16 cellular contexts compared by ENCODE assay signal in genomic region chr5:123382252-123382651, GRCh38. TPM values are rescaled to one million over a fixed set of nuclear protein-coding genes. Genes with fewer than 3 reads are reported as not detected.
DNase-seq lines count a peak whose midpoint lies in the region; ATAC-seq and TF ChIP-seq lines count a peak whose summit lies in the region.
"Had no signal": no experiment of that assay in that cellular context is flagged by ENCODE, and none has a peak within 500 bp of the region (broad histone marks: within the 10 kb centered on the region; RNA-seq: fewer than 3 reads in every experiment).

No MANE protein-coding gene starts in this region.

- TF ChIP-seq CTCF in HEK293 (tag by site-specific recombination; IDR thresholded peaks at IDR 0.05) (no peak), tibial artery (IDR thresholded peaks at IDR 0.05) (no peak)

- H3K4me1 ChIP-seq in HEK293 (ENCODE audit: control insufficient read depth, insufficient read depth, low read length) (0 out of 2 replicates have a peak, but pooled peaks cover 2% of the 10 kb centered on the region), tibial artery (no peaks in the 10 kb centered on the region)
- H3K4me1 ChIP-seq: BLaER1 had no signal

- no peaks in the 10 kb centered on the region for H3K27me3 ChIP-seq in tibial artery
- H3K27me3 ChIP-seq: BLaER1 had no signal

- POLR2A ChIA-PET in HEK293 (lab: Yijun Ruan, JAX), result no interaction called here

- DNase-seq in NOMO-1 treated with DMSO at 0.1 percent for 48 hours (lab: John Stamatoyannopoulos, UW; ENCODE audit: unreplicated experiment), result peak; percentile 8
- no peak for DNase-seq in NOMO-1 treated with dmso at 0.1 percent for 144 hours (lab: John Stamatoyannopoulos, UW; ENCODE audit: unreplicated experiment)
- DNase-seq in SK-N-MC (ENCODE audit: low read depth, low spot score), result peak; percentile 72
- DNase-seq in left lobe of liver (ENCODE audit: low spot score), result peak; percentile 46
- no peak for DNase-seq in NCI-H1436 treated with DMSO at 0.1 percent for 48 hours (lab: John Stamatoyannopoulos, UW)
- no peak for DNase-seq in tibial artery
- DNase-seq: 8988T; CD4-positive, alpha-beta memory T cell; DMS153; DMS79; GDM1; GOT3; H7 had no signal

- H3K27ac ChIP-seq in HEK293 (ENCODE audit: extremely low read depth, low read depth, low read length), result no peak overlapping the region
- peak overlapping the region; percentile 59; the same call in 1 of the 2 replicates for H3K27ac ChIP-seq in SK-N-MC
- H3K27ac ChIP-seq in tibial artery, result no peak overlapping the region
- H3K27ac ChIP-seq: BLaER1 had no signal

- no peak overlapping the region for H3K9ac ChIP-seq in SK-N-MC (ENCODE audit: insufficient read length)
- H3K9ac ChIP-seq: BLaER1 had no signal

- intact Hi-C loops in tibial artery (cut with DNase I; ENCODE audit: low total_unique reads), result no loop called here

- ATAC-seq in left lobe of liver, result peak; percentile 93
- ATAC-seq: HCT116 had no signal

- H3K9me3 ChIP-seq in HEK293 (ENCODE audit: control insufficient read depth, insufficient read depth, low read depth, low read length) (no peaks in the 10 kb centered on the region), SK-N-MC (ENCODE audit: low read depth, low read length) (no peaks in the 10 kb centered on the region), tibial artery (no peaks in the 10 kb centered on the region)
- H3K9me3 ChIP-seq: BLaER1 had no signal

- peaks cover 49 to 55% of the 10 kb centered on the region in 2 experiments for H3K36me3 ChIP-seq in HEK293 (ENCODE audit: control insufficient read depth in 2 of 2, insufficient read depth in 1 of 2, low read length in 2 of 2)
- peaks cover 62% of the 10 kb centered on the region for H3K36me3 ChIP-seq in SK-N-MC (ENCODE audit: insufficient read depth, low read length)
- peaks cover 33 to 75% (median 52%) of the 10 kb centered on the region in 3 donors for H3K36me3 ChIP-seq in tibial artery

- CTCF ChIA-PET in HEK293 (lab: Yijun Ruan, JAX), result interaction anchor here (0.6 to 0.7 kb wide), 2 partner anchors 41 to 61 kb away, joined by 3 read pairs; partner anchors contain the start of gene CEP120

- no peak overlapping the region for H3K4me3 ChIP-seq in HEK293 (ENCODE audit: low read depth, low read length)
- H3K4me3 ChIP-seq in SK-N-MC, result peak overlapping the region; percentile 28
- no peak overlapping the region for H3K4me3 ChIP-seq in tibial artery
- H3K4me3 ChIP-seq: BLaER1 had no signal

TF ChIP-seq in HEK293, 187 proteins besides CTCF, POLR2A, EP300 and RAD21:
- TF ChIP-seq ZNF350 (tag by site-specific recombination; IDR thresholded peaks at IDR 0.05) (no peak), BCL6B (tag by site-specific recombination; IDR thresholded peaks at IDR 0.05) (0 out of 2 replicates have a peak, but pooled peaks have one; percentile 21)
TF ChIP-seq in HEK293: peak in this region for 1.

RNA-seq across cellular contexts. Expression of gene CEP120, which starts 41.0 kb away (rescaled TPM):
- 11.6 TPM for total RNA-seq in left lobe of liver

Comparison
In these comparisons a context has a peak if more than half of its experiments do, and no peak if none do; other contexts are left out.
1. DNase-seq: peak in NOMO-1 treated with DMSO at 0.1 percent for 48 hours (single experiment), SK-N-MC (single experiment) and left lobe of liver (single experiment); none in NOMO-1 treated with dmso at 0.1 percent for 144 hours (single experiment), NCI-H1436 treated with DMSO at 0.1 percent for 48 hours (single experiment) and tibial artery (0 of 2).